In the genomic region with DNA sequence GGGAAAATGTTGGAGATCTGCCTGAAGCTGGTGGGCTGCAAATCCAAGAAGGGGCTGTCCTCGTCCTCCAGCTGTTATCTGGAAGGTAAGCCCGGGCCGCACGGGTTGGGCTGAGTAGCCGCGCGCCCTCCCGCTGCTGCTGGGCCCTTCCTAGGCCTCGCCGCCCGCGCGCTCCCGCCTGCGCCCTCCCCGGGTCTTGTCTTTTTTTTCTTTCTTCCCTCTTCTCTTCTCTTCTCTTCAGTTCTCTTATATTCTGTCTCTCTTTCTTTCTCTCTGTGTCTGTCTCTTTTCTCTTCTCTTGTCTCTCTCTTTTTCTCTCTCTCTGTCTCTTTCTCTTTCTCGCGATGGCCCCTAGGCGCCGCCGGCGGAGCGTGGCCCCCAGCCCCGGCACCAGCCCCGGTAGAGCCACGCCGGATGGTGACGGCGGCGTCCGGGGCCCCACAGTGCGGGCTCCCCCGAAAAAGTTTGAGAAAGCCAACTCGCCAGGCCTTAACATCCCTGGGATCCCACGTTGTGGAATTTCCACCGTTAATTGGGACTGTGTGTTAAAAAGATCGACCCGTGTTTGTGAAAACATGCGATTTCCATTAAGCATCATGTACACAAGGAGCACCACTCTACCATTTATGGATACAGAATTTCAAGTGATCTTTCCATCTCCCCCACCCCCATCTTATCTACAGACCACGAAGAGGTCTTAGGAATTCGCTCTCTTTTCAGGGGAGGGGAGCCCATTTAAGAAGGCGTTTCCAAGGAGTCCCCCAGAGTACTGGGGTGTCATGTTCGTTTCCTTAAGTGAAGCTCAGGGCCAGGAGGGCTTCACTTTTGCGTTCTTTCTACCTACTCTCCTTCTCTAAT, we compare ENCODE assay signal across 8 cellular contexts. TPM values are rescaled to one million over a fixed set of nuclear protein-coding genes. Genes with fewer than 3 reads are reported as not detected.
DNase-seq lines count a peak whose midpoint lies in the region; ATAC-seq, FAIRE-seq and TF ChIP-seq lines count a peak whose summit lies in the region.

No MANE protein-coding gene starts in this region.

- peak overlapping the region; percentile 96 for H3K9ac ChIP-seq in astrocyte (ENCODE audit: low read length)
- H3K9ac ChIP-seq in iPS-15b (ENCODE audit: low read depth, low read length): peak overlapping the region; percentile 55

- H3K27me3 ChIP-seq in astrocyte (ENCODE audit: insufficient read depth, low read length) (no peaks in the 10 kb centered on the region), iPS-15b (ENCODE audit: control insufficient read depth, insufficient read depth, low read length) (no peaks in the 10 kb centered on the region)

- peak overlapping the region; percentile 99 for H3K4me3 Mint-ChIP-seq in astrocyte (ENCODE audit: unreplicated experiment)

- no peaks in the 10 kb centered on the region for H3K36me3 ChIP-seq in astrocyte (ENCODE audit: insufficient read depth, low read length)
- no peaks in the 10 kb centered on the region for H3K36me3 ChIP-seq in iPS-15b (ENCODE audit: control insufficient read depth, insufficient read depth, low read length)

- no peak overlapping the region for H2AFZ ChIP-seq in astrocyte (ENCODE audit: low read depth, low read length)

- H3K27ac ChIP-seq in astrocyte (ENCODE audit: low read depth, low read length): peak overlapping the region; percentile 92
- H3K27ac ChIP-seq in skin epidermis: peak overlapping the region; percentile 45 to 97 (median 89)

- peaks cover 43% of the 10 kb centered on the region for H3K4me1 Mint-ChIP-seq in astrocyte (ENCODE audit: low read depth, unreplicated experiment)

- no peaks in the 10 kb centered on the region for H3K9me3 ChIP-seq in astrocyte (ENCODE audit: insufficient read depth, low read depth, low read length)
- no peaks in the 10 kb centered on the region for H3K9me3 ChIP-seq in iPS-15b (ENCODE audit: control insufficient read depth, insufficient read depth, low read length)

- no peaks in the 10 kb centered on the region for H3K9me3 Mint-ChIP-seq in astrocyte (ENCODE audit: unreplicated experiment)

- H3K4me3 ChIP-seq in astrocyte (ENCODE audit: insufficient read depth, low read depth, low read length) (peak overlapping the region; percentile 93), iPS-15b (ENCODE audit: low read depth, low read length) (peak overlapping the region; percentile 87), skin epidermis (peak overlapping the region; percentile 46 to 64 (median 49))

- DNase-seq in NCI-H1694 treated with DMSO at 0.1 percent for 48 hours (lab: John Stamatoyannopoulos, UW): peak; percentile 16
- DNase-seq in NCI-H1694 (lab: John Stamatoyannopoulos, UW): no peak
- DNase-seq in RKO (ENCODE audit: low spot score): peak; percentile 79
- DNase-seq in astrocyte (ENCODE audit: low read depth): peak; percentile 63
- DNase-seq in DMS153 treated with DMSO at 0.1 percent for 48 hours (lab: John Stamatoyannopoulos, UW; ENCODE audit: unreplicated experiment): no peak

- peaks cover 91% of the 10 kb centered on the region for H3K79me2 ChIP-seq in astrocyte (ENCODE audit: insufficient read depth, low read length)

- no peak for TF ChIP-seq CTCF in astrocyte (IDR thresholded peaks at IDR 0.05; ENCODE audit: insufficient read depth, low read depth, low read length)

- H3K27me3 Mint-ChIP-seq in astrocyte (ENCODE audit: low read depth, unreplicated experiment): no peaks in the 10 kb centered on the region

- no peak for FAIRE-seq in astrocyte (lab: Jason Lieb, UNC)

- peak; percentile 23 for ATAC-seq in HG03025 (IDR thresholded peaks at IDR 0.05; ENCODE audit: low FRiP score, unreplicated experiment)

- H4K20me1 ChIP-seq in astrocyte (ENCODE audit: insufficient read depth, low read length): peaks cover 42% of the 10 kb centered on the region

- H3K27ac Mint-ChIP-seq in astrocyte (ENCODE audit: unreplicated experiment): peak overlapping the region; percentile 94

- H3K36me3 Mint-ChIP-seq in astrocyte (ENCODE audit: low read depth, unreplicated experiment): no peaks in the 10 kb centered on the region

- peak overlapping the region; percentile 85 for H3K4me2 ChIP-seq in astrocyte (ENCODE audit: low read length)

- H3K4me1 ChIP-seq in astrocyte (ENCODE audit: insufficient read depth, low read length) (peaks cover 32% of the 10 kb centered on the region), iPS-15b (ENCODE audit: control insufficient read depth, insufficient read depth, low read length) (peaks cover 24% of the 10 kb centered on the region)

RNA-seq across cellular contexts. Expression of a gene that starts 0.6 kb away (rescaled TPM):
- 113 and 117 TPM in 2 replicates for total RNA-seq in astrocyte

Comparison
In these comparisons a context has a peak if more than half of its experiments do, and no peak if none do; other contexts are left out.
1. DNase-seq: peak in NCI-H1694 treated with DMSO at 0.1 percent for 48 hours (single experiment), RKO (single experiment) and astrocyte (single experiment); none in NCI-H1694 (single experiment) and DMS153 treated with DMSO at 0.1 percent for 48 hours (single experiment).
2. Peak in every context shown above with its lines, with median percentiles within 50 percentile points of each other: H3K4me3 ChIP-seq.